ENCODE assay signal across 8 cellular contexts in the genomic region with DNA sequence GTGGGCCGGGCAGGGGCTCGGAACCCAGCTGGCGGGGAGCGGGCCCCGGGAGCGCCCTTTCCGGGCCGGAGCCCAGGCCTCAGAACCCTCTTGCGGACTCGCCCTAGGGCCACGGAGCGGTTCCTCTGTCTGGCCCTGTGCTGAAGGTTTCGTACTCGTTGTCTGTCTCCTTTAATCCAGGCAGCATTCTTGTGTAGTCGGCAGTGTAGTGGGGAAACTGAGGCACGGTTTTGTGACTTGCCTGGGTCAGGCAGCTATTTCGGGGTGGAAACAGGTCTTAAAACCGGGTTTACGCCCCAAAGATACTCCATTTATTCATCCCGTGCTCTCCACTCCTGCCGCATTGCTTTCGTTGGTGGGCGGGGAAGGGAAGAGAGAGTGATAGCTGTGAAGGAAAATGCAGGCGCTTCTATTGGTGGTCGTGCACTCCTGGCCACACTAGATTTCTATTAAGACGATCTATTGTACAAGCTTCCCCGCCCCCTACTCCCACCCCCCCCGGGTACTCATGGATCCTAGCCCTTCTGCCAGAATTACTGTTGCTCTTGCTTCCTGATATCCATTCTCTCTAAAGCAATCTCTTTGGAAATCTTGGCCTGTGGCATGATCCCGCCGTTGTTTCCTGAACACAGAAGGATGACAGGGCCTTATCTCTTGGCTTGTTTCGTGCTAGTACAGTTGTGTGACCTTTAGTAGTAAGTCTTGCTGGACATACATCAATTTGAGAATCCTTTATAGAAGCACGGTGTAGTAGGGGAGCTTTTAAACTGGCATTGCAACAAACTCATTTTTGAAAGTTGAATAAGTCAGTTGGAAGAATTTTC. TPM values are rescaled to one million over a fixed set of nuclear protein-coding genes. Genes with fewer than 3 reads are reported as not detected.
DNase-seq lines count a peak whose midpoint lies in the region; ATAC-seq and TF ChIP-seq lines count a peak whose summit lies in the region.

No MANE protein-coding gene starts in this region.

- TF ChIP-seq CTCF in gastroesophageal sphincter (IDR thresholded peaks at IDR 0.05) = no peak
- no peak for TF ChIP-seq CTCF in parathyroid adenoma (IDR thresholded peaks at IDR 0.05)

- H3K79me2 ChIP-seq in parathyroid adenoma = peaks cover 45% of the 10 kb centered on the region

- 0 to 1% methylated on average over 8 to 17 of the region's 32 CpGs for WGBS in gastroesophageal sphincter (ENCODE audit: low coverage in 1 of 2), 2 donors

- H3K27me3 Mint-ChIP-seq in activated T-cell treated with anti-CD3 and anti-CD28 coated beads, Interleukin-2, amount 50 U/mL, for 4 hours (ENCODE audit: low read depth) = no peaks in the 10 kb centered on the region

- peak; percentile 29 for DNase-seq in COLO668 (lab: John Stamatoyannopoulos, UW; ENCODE audit: unreplicated experiment)
- DNase-seq in NCI-H2107 treated with DMSO at 0.1 percent for 48 hours (lab: John Stamatoyannopoulos, UW; ENCODE audit: unreplicated experiment) = peak; percentile 17
- DNase-seq in activated T-cell treated with anti-CD3 and anti-CD28 coated beads, Interleukin-2, amount 50 U/mL, for 4 hours = no peak
- DNase-seq in middle frontal gyrus (ENCODE audit: extremely low spot score, low spot score) = no peak
- no peak for DNase-seq in MV-4-11 (lab: John Stamatoyannopoulos, UW)

- H3K4me2 ChIP-seq in parathyroid adenoma (ENCODE audit: low read length) = peak overlapping the region; percentile 74

- TF ChIP-seq EP300 in gastroesophageal sphincter (IDR thresholded peaks at IDR 0.05) = no peak

- H3K4me1 Mint-ChIP-seq in activated T-cell treated with anti-CD3 and anti-CD28 coated beads, Interleukin-2, amount 50 U/mL, for 4 hours (ENCODE audit: low read depth) = peaks cover 48% of the 10 kb centered on the region

- H3K4me1 ChIP-seq in gastroesophageal sphincter (peaks cover 0 to 64% (median 0%) of the 10 kb centered on the region in 3 donors), parathyroid adenoma (peaks cover 4% of the 10 kb centered on the region)

- H3K27me3 ChIP-seq in gastroesophageal sphincter (no peaks in the 10 kb centered on the region), parathyroid adenoma (ENCODE audit: control insufficient read depth, insufficient read depth, low read length) (no peaks in the 10 kb centered on the region)

- H3K9ac ChIP-seq in parathyroid adenoma = peak overlapping the region; percentile 75

- ATAC-seq in GM21576 (IDR thresholded peaks at IDR 0.05; ENCODE audit: unreplicated experiment) (peak; percentile 2), gastroesophageal sphincter (no peak)
- ATAC-seq in activated T-cell treated with anti-CD3 and anti-CD28 coated beads, Interleukin-2, amount 50 U/mL, for 4 hours = peak in 1 of 2 donors; percentile 5

- no peak for TF ChIP-seq POLR2A in gastroesophageal sphincter (IDR thresholded peaks at IDR 0.05)

- no peaks in the 10 kb centered on the region for H3K9me3 ChIP-seq in gastroesophageal sphincter
- H3K9me3 ChIP-seq in parathyroid adenoma (ENCODE audit: control insufficient read depth, low read length) = no peaks in the 10 kb centered on the region

- H3K4me3 Mint-ChIP-seq in activated T-cell treated with anti-CD3 and anti-CD28 coated beads, Interleukin-2, amount 50 U/mL, for 4 hours = peak overlapping the region; percentile 99

- H3K4me3 ChIP-seq in gastroesophageal sphincter (peak overlapping the region; percentile 95), parathyroid adenoma (ENCODE audit: low read depth, low read length) (peak overlapping the region; percentile 92)

- peak overlapping the region; percentile 88 for H2AFZ ChIP-seq in parathyroid adenoma

- no peaks in the 10 kb centered on the region for H3K9me3 Mint-ChIP-seq in activated T-cell treated with anti-CD3 and anti-CD28 coated beads, Interleukin-2, amount 50 U/mL, for 4 hours

- H3K27ac ChIP-seq in gastroesophageal sphincter (peak overlapping the region; percentile 53 to 92 (median 86)), parathyroid adenoma (peak overlapping the region; percentile 83)

- H3K36me3 ChIP-seq in gastroesophageal sphincter (no peaks in the 10 kb centered on the region), parathyroid adenoma (ENCODE audit: control insufficient read depth, insufficient read depth, low read length) (no peaks in the 10 kb centered on the region)

- peaks cover 7% of the 10 kb centered on the region for H3K36me3 Mint-ChIP-seq in activated T-cell treated with anti-CD3 and anti-CD28 coated beads, Interleukin-2, amount 50 U/mL, for 4 hours (ENCODE audit: insufficient read depth)

RNA-seq across cellular contexts. Expression of a gene that starts 0.8 kb away (rescaled TPM):
- total RNA-seq in activated T-cell treated with anti-CD3 and anti-CD28 coated beads, Interleukin-2, amount 50 U/mL, for 4 hours = 10 to 100 TPM; 82.1 to 89.7 (median 86.0) TPM
- total RNA-seq in gastroesophageal sphincter = 10 to 100 TPM; 27.1 to 50.0 (median 36.8) TPM

RNA-seq across cellular contexts. Expression of a gene that starts 27.9 kb away (rescaled TPM):
- not detected for total RNA-seq in activated T-cell treated with anti-CD3 and anti-CD28 coated beads, Interleukin-2, amount 50 U/mL, for 4 hours
- not detected for total RNA-seq in gastroesophageal sphincter

RNA-seq across cellular contexts. Expression of a gene that starts 49.7 kb away (rescaled TPM):
- 10 to 100 TPM; 38.9 to 47.0 (median 40.7) TPM for total RNA-seq in activated T-cell treated with anti-CD3 and anti-CD28 coated beads, Interleukin-2, amount 50 U/mL, for 4 hours
- 10 to 100 TPM; 11.4 to 18.3 (median 14.6) TPM for total RNA-seq in gastroesophageal sphincter

Comparison
In these comparisons a context has a peak if more than half of its experiments do, and no peak if none do; other contexts are left out.
1. DNase-seq: peak in COLO668 (single experiment) and NCI-H2107 treated with DMSO at 0.1 percent for 48 hours (single experiment); none in activated T-cell treated with anti-CD3 and anti-CD28 coated beads, Interleukin-2, amount 50 U/mL, for 4 hours (single experiment), middle frontal gyrus (single experiment) and MV-4-11 (single experiment).